Comparison of ENCODE assay signal across 1 cellular context in genomic region chr17:7177210-7177953, GRCh38.
TF ChIP-seq lines count a peak whose summit lies in the region.

No MANE protein-coding gene starts in this region.

TF ChIP-seq in HepG2, 621 proteins besides CTCF, POLR2A, EP300 and RAD21 (continues in another document):
- no peak for TF ChIP-seq ZBTB26 (CRISPR knock-in tag; IDR thresholded peaks at IDR 0.05; ENCODE audit: borderline replicate concordance)
- TF ChIP-seq MXD3 (CRISPR knock-in tag; IDR thresholded peaks at IDR 0.05), result no peak; the same call in 1 of the 2 replicates
- no peak; the same call in 1 of the 2 replicates for TF ChIP-seq ZNF546 (CRISPR knock-in tag; conservative IDR thresholded peaks at IDR 0.05)
- TF ChIP-seq NAIF1 (CRISPR knock-in tag; IDR thresholded peaks at IDR 0.05; ENCODE audit: borderline replicate concordance), result peak; percentile 74; the same call in 1 of the 2 replicates
- TF ChIP-seq ZBTB33 (CRISPR knock-in tag; IDR thresholded peaks at IDR 0.05), result no peak
- TF ChIP-seq SP2 (CRISPR knock-in tag; IDR thresholded peaks at IDR 0.05), result no peak
- no peak for TF ChIP-seq ZMYM4 (CRISPR knock-in tag; IDR thresholded peaks at IDR 0.05)
- TF ChIP-seq ZNF414 (CRISPR knock-in tag; IDR thresholded peaks at IDR 0.05), result no peak
- TF ChIP-seq SAP130 (CRISPR knock-in tag; IDR thresholded peaks at IDR 0.05; ENCODE audit: low read depth), result peak; percentile 50; the same call in 1 of the 2 replicates
- TF ChIP-seq JARID2 (CRISPR knock-in tag; IDR thresholded peaks at IDR 0.05; ENCODE audit: insufficient replicate concordance), result no peak
- no peak for TF ChIP-seq ATF7-NPFF (CRISPR knock-in tag; IDR thresholded peaks at IDR 0.05; ENCODE audit: low read depth)
- TF ChIP-seq KDM4B (CRISPR knock-in tag; IDR thresholded peaks at IDR 0.05), result no peak; the same call in 1 of the 2 replicates
- TF ChIP-seq FOSL2 (CRISPR knock-in tag; IDR thresholded peaks at IDR 0.05), result no peak; the same call in 1 of the 2 replicates
- TF ChIP-seq ZNF781 (CRISPR knock-in tag; IDR thresholded peaks at IDR 0.05; ENCODE audit: borderline replicate concordance, not compliant biosample characterization), result peak; percentile 16
- no peak for TF ChIP-seq HMG20A (CRISPR knock-in tag; IDR thresholded peaks at IDR 0.05; ENCODE audit: borderline replicate concordance)
- TF ChIP-seq AFF4 (CRISPR knock-in tag; IDR thresholded peaks at IDR 0.05), result no peak
- TF ChIP-seq RNF2 (conservative IDR thresholded peaks at IDR 0.05; ENCODE audit: low read depth), result no peak
- TF ChIP-seq HMGA1 (CRISPR knock-in tag; conservative IDR thresholded peaks at IDR 0.05), result no peak
- no peak for TF ChIP-seq ZNF264 (CRISPR knock-in tag; IDR thresholded peaks at IDR 0.05)
- TF ChIP-seq ZNF275 (CRISPR knock-in tag; IDR thresholded peaks at IDR 0.05; ENCODE audit: borderline replicate concordance), result no peak
- TF ChIP-seq ZNF678 (CRISPR knock-in tag; IDR thresholded peaks at IDR 0.05), result no peak
- no peak for TF ChIP-seq PBX2 (CRISPR knock-in tag; IDR thresholded peaks at IDR 0.05)
- no peak for TF ChIP-seq ZNF136 (CRISPR knock-in tag; IDR thresholded peaks at IDR 0.05; ENCODE audit: low read depth)
- no peak for TF ChIP-seq HNF4G (IDR thresholded peaks at IDR 0.05; ENCODE audit: borderline replicate concordance, low read depth, low read length)
- TF ChIP-seq HNF4G (CRISPR knock-in tag; IDR thresholded peaks at IDR 0.05; ENCODE audit: borderline replicate concordance, low read depth), result no peak
- no peak for TF ChIP-seq ZNF704 (CRISPR knock-in tag; IDR thresholded peaks at IDR 0.05; ENCODE audit: borderline replicate concordance)
- TF ChIP-seq SIN3B (IDR thresholded peaks at IDR 0.05; ENCODE audit: low read length), result no peak
- TF ChIP-seq PPARG (CRISPR knock-in tag; conservative IDR thresholded peaks at IDR 0.05), result no peak
- TF ChIP-seq THAP9 (CRISPR knock-in tag; IDR thresholded peaks at IDR 0.05; ENCODE audit: borderline replicate concordance), result no peak
- no peak for TF ChIP-seq MIER2 (CRISPR knock-in tag; IDR thresholded peaks at IDR 0.05)
- no peak; the same call in 1 of the 2 replicates for TF ChIP-seq SIN3A (IDR thresholded peaks at IDR 0.05; ENCODE audit: borderline replicate concordance, low read depth, low read length)
- TF ChIP-seq FOXK2 (IDR thresholded peaks at IDR 0.05), result no peak
- TF ChIP-seq ZNF878 (CRISPR knock-in tag; IDR thresholded peaks at IDR 0.05), result no peak
- TF ChIP-seq HNRNPUL1 (IDR thresholded peaks at IDR 0.05; ENCODE audit: low read depth, low read length), result no peak
- TF ChIP-seq ZBTB8A (CRISPR knock-in tag; IDR thresholded peaks at IDR 0.05; ENCODE audit: borderline replicate concordance, low read depth), result no peak
- no peak for TF ChIP-seq ZNF512 (CRISPR knock-in tag; IDR thresholded peaks at IDR 0.05)
- no peak for TF ChIP-seq NR0B2 (CRISPR knock-in tag; IDR thresholded peaks at IDR 0.05)
- no peak for TF ChIP-seq ZNF496 (CRISPR knock-in tag; IDR thresholded peaks at IDR 0.05; ENCODE audit: insufficient replicate concordance)
- no peak for TF ChIP-seq LBX2 (CRISPR knock-in tag; IDR thresholded peaks at IDR 0.05; ENCODE audit: borderline replicate concordance)
- TF ChIP-seq ZNF746 (CRISPR knock-in tag; IDR thresholded peaks at IDR 0.05), result no peak
- TF ChIP-seq RFX3 (CRISPR knock-in tag; IDR thresholded peaks at IDR 0.05), result no peak
- no peak for TF ChIP-seq ZNF564 (CRISPR knock-in tag; IDR thresholded peaks at IDR 0.05)
- TF ChIP-seq KDM2A (CRISPR knock-in tag; IDR thresholded peaks at IDR 0.05; ENCODE audit: borderline replicate concordance, low read depth), result no peak
- no peak for TF ChIP-seq ZNF30 (CRISPR knock-in tag; IDR thresholded peaks at IDR 0.05)
- no peak for TF ChIP-seq ZNF296 (CRISPR knock-in tag; conservative IDR thresholded peaks at IDR 0.05)
- no peak for TF ChIP-seq HNRNPL (IDR thresholded peaks at IDR 0.05; ENCODE audit: low read depth, low read length)
- TF ChIP-seq GATAD1 (CRISPR knock-in tag; IDR thresholded peaks at IDR 0.05), result no peak
- TF ChIP-seq MXI1 (IDR thresholded peaks at IDR 0.05; ENCODE audit: borderline replicate concordance, low read depth, low read length), result peak; percentile 30; the same call in 1 of the 3 replicates
